ENCODE assay signal across 1 cellular context in genomic region chr12:56286044-56286830, GRCh38.
TF ChIP-seq lines count a peak whose summit lies in the region.

No MANE protein-coding gene starts in this region.

TF ChIP-seq in WTC11, 78 proteins besides CTCF, POLR2A, EP300 and RAD21:
- TF ChIP-seq, protein P1, sequence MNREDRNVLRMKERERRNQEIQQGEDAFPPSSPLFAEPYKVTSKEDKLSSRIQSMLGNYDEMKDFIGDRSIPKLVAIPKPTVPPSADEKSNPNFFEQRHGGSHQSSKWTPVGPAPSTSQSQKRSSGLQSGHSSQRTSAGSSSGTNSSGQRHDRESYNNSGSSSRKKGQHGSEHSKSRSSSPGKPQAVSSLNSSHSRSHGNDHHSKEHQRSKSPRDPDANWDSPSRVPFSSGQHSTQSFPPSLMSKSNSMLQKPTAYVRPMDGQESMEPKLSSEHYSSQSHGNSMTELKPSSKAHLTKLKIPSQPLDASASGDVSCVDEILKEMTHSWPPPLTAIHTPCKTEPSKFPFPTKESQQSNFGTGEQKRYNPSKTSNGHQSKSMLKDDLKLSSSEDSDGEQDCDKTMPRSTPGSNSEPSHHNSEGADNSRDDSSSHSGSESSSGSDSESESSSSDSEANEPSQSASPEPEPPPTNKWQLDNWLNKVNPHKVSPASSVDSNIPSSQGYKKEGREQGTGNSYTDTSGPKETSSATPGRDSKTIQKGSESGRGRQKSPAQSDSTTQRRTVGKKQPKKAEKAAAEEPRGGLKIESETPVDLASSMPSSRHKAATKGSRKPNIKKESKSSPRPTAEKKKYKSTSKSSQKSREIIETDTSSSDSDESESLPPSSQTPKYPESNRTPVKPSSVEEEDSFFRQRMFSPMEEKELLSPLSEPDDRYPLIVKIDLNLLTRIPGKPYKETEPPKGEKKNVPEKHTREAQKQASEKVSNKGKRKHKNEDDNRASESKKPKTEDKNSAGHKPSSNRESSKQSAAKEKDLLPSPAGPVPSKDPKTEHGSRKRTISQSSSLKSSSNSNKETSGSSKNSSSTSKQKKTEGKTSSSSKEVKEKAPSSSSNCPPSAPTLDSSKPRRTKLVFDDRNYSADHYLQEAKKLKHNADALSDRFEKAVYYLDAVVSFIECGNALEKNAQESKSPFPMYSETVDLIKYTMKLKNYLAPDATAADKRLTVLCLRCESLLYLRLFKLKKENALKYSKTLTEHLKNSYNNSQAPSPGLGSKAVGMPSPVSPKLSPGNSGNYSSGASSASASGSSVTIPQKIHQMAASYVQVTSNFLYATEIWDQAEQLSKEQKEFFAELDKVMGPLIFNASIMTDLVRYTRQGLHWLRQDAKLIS (CRISPR knock-in tag; IDR thresholded peaks at IDR 0.05; ENCODE audit: borderline replicate concordance): no peak
- TF ChIP-seq SMAD3 (CRISPR knock-in tag; IDR thresholded peaks at IDR 0.05; ENCODE audit: borderline replicate concordance) (no peak), CREB1 (CRISPR knock-in tag; IDR thresholded peaks at IDR 0.05) (no peak), ARID4B (CRISPR knock-in tag; IDR thresholded peaks at IDR 0.05; ENCODE audit: borderline replicate concordance) (no peak), TP53 (CRISPR knock-in tag; IDR thresholded peaks at IDR 0.05) (no peak), ERG (CRISPR knock-in tag; IDR thresholded peaks at IDR 0.05) (no peak), MYBL2 (CRISPR knock-in tag; IDR thresholded peaks at IDR 0.05) (no peak), ZNF138 (CRISPR knock-in tag; conservative IDR thresholded peaks at IDR 0.05) (no peak), CBFB (CRISPR knock-in tag; IDR thresholded peaks at IDR 0.05; ENCODE audit: low read depth) (no peak), NFYB (CRISPR knock-in tag; conservative IDR thresholded peaks at IDR 0.05; ENCODE audit: low read depth) (no peak), ZBTB43 (CRISPR knock-in tag; IDR thresholded peaks at IDR 0.05) (no peak), SOX15 (CRISPR knock-in tag; IDR thresholded peaks at IDR 0.05) (no peak), ZNF232 (CRISPR knock-in tag; IDR thresholded peaks at IDR 0.05) (no peak), TEAD1 (CRISPR knock-in tag; IDR thresholded peaks at IDR 0.05) (no peak), IRF2 (CRISPR knock-in tag; IDR thresholded peaks at IDR 0.05; ENCODE audit: borderline replicate concordance, low read depth) (no peak), ZMAT4 (CRISPR knock-in tag; IDR thresholded peaks at IDR 0.05) (no peak)
- TF ChIP-seq, protein P2, sequence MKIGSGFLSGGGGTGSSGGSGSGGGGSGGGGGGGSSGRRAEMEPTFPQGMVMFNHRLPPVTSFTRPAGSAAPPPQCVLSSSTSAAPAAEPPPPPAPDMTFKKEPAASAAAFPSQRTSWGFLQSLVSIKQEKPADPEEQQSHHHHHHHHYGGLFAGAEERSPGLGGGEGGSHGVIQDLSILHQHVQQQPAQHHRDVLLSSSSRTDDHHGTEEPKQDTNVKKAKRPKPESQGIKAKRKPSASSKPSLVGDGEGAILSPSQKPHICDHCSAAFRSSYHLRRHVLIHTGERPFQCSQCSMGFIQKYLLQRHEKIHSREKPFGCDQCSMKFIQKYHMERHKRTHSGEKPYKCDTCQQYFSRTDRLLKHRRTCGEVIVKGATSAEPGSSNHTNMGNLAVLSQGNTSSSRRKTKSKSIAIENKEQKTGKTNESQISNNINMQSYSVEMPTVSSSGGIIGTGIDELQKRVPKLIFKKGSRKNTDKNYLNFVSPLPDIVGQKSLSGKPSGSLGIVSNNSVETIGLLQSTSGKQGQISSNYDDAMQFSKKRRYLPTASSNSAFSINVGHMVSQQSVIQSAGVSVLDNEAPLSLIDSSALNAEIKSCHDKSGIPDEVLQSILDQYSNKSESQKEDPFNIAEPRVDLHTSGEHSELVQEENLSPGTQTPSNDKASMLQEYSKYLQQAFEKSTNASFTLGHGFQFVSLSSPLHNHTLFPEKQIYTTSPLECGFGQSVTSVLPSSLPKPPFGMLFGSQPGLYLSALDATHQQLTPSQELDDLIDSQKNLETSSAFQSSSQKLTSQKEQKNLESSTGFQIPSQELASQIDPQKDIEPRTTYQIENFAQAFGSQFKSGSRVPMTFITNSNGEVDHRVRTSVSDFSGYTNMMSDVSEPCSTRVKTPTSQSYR (CRISPR knock-in tag; IDR thresholded peaks at IDR 0.05): no peak
- TF ChIP-seq, protein P3, sequence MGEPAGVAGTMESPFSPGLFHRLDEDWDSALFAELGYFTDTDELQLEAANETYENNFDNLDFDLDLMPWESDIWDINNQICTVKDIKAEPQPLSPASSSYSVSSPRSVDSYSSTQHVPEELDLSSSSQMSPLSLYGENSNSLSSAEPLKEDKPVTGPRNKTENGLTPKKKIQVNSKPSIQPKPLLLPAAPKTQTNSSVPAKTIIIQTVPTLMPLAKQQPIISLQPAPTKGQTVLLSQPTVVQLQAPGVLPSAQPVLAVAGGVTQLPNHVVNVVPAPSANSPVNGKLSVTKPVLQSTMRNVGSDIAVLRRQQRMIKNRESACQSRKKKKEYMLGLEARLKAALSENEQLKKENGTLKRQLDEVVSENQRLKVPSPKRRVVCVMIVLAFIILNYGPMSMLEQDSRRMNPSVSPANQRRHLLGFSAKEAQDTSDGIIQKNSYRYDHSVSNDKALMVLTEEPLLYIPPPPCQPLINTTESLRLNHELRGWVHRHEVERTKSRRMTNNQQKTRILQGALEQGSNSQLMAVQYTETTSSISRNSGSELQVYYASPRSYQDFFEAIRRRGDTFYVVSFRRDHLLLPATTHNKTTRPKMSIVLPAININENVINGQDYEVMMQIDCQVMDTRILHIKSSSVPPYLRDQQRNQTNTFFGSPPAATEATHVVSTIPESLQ (CRISPR knock-in tag; IDR thresholded peaks at IDR 0.05): no peak
- TF ChIP-seq, protein P4, sequence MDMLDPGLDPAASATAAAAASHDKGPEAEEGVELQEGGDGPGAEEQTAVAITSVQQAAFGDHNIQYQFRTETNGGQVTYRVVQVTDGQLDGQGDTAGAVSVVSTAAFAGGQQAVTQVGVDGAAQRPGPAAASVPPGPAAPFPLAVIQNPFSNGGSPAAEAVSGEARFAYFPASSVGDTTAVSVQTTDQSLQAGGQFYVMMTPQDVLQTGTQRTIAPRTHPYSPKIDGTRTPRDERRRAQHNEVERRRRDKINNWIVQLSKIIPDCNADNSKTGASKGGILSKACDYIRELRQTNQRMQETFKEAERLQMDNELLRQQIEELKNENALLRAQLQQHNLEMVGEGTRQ (CRISPR knock-in tag; IDR thresholded peaks at IDR 0.05): no peak
